In the genomic region with DNA sequence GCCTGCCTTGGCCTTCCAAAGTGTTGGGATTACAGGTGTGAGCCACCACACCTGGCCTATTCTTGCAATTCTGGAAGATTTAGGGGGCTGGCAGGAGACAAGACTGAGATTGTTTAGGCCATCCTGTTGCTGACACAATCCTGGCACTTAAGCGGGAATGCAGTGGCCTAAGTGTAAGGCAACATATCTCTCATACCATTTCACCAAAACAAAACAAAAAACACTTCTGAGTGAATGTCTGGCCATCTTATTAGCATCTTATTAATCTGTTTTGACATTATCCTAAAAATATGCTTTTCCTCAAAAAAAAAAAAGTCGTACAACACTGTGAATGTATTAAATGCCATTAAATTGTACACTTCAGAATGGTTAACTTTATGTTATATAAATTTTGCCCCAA, we compare ENCODE assay signal across 12 cellular contexts.
DNase-seq lines count a peak whose midpoint lies in the region; ATAC-seq and TF ChIP-seq lines count a peak whose summit lies in the region.
"Had no signal": no experiment of that assay in that cellular context is flagged by ENCODE, and none has a peak within 500 bp of the region (broad histone marks: within the 10 kb centered on the region; RNA-seq: fewer than 3 reads in every experiment).

No MANE protein-coding gene starts in this region.

- H3K4ac ChIP-seq in H9 (ENCODE audit: low read depth, low read length): no peak overlapping the region

- no peak overlapping the region; a peak in 1 of 5 replicates for H3K4me3 Mint-ChIP-seq in H9
- H3K4me3 Mint-ChIP-seq: CD4-positive, CD25-positive, alpha-beta regulatory T cell had no signal

- H4K5ac ChIP-seq in H9 (ENCODE audit: insufficient read length, low read depth, low read length): no peak overlapping the region

- H3K27ac ChIP-seq in H9 (ENCODE audit: insufficient read length, low read depth, low read length): no peak overlapping the region
- peak overlapping the region; percentile 3 for H3K27ac ChIP-seq in neural cell (ENCODE audit: low read length)
- H3K27ac ChIP-seq: BLaER1 had no signal

- H4K20me1 ChIP-seq in H9 (ENCODE audit: control insufficient read depth, insufficient read depth, insufficient read length) (no peaks in the 10 kb centered on the region), neural cell (ENCODE audit: insufficient read depth) (no peaks in the 10 kb centered on the region)

- H3K4me2 ChIP-seq in H9 (ENCODE audit: insufficient read depth, insufficient read length, low read length) (no peak overlapping the region), neural cell (ENCODE audit: low read length) (peak overlapping the region; percentile 11)
- H3K4me2 ChIP-seq: BLaER1 had no signal

- TF ChIP-seq RAD21 in neural cell (conservative IDR thresholded peaks at IDR 0.05): no peak

- no peak overlapping the region for H3K4me3 ChIP-seq in neural cell (ENCODE audit: low read length)
- H3K4me3 ChIP-seq: BLaER1 had no signal

- H3K9me2 ChIP-seq in neural cell (ENCODE audit: insufficient read depth, low read length): no peaks in the 10 kb centered on the region

- no peak for ATAC-seq in GM19328 (IDR thresholded peaks at IDR 0.05; ENCODE audit: unreplicated experiment)
- ATAC-seq in HG03135 (IDR thresholded peaks at IDR 0.05; ENCODE audit: unreplicated experiment): no peak
- ATAC-seq: HepG2 had no signal

- no peak overlapping the region for H4K91ac ChIP-seq in H9 (ENCODE audit: insufficient read length, low read depth, low read length)

- TF ChIP-seq CTCF in H9 (conservative IDR thresholded peaks at IDR 0.05): no peak
- no peak for TF ChIP-seq CTCF in neural cell (IDR thresholded peaks at IDR 0.05; ENCODE audit: poor library complexity, severe bottlenecking)

- no peak for TF ChIP-seq EP300 in neural cell (conservative IDR thresholded peaks at IDR 0.05; ENCODE audit: poor library complexity, severe bottlenecking)

- H3K23me2 ChIP-seq in H9 (ENCODE audit: insufficient read length, low read depth, low read length, poor library complexity, severe bottlenecking): no peaks in the 10 kb centered on the region

- H2BK12ac ChIP-seq in H9 (ENCODE audit: insufficient read length, low read depth, low read length): no peak overlapping the region

- no peak overlapping the region for H3K14ac ChIP-seq in H9 (ENCODE audit: insufficient read depth, low read length)

- no peak overlapping the region for H3K56ac ChIP-seq in H9 (ENCODE audit: insufficient read length, low read depth, low read length)

- H2AFZ ChIP-seq in H9 (ENCODE audit: low read length) (no peak overlapping the region), neural cell (ENCODE audit: low read depth, low read length) (no peak overlapping the region)

- no peaks in the 10 kb centered on the region for H3K79me2 ChIP-seq in H9 (ENCODE audit: insufficient read depth, low read length)
- H3K79me2 ChIP-seq in neural cell (replicated peaks; ENCODE audit: insufficient read depth, low read length): peaks cover 62% of the 10 kb centered on the region

- no peaks in the 10 kb centered on the region; a peak in 1 of 5 replicates for H3K9me3 Mint-ChIP-seq in H9

- H3K27me3 ChIP-seq in H9 (ENCODE audit: insufficient read depth, low read length) (no peaks in the 10 kb centered on the region), neural cell (ENCODE audit: insufficient read depth, low read depth, low read length) (no peaks in the 10 kb centered on the region)
- H3K27me3 ChIP-seq: BLaER1 had no signal

- no peaks in the 10 kb centered on the region for H3K36me3 ChIP-seq in neural cell (ENCODE audit: insufficient read depth, low read length)
- H3K36me3 ChIP-seq: BLaER1 had no signal

- H3T11ph ChIP-seq in H9 (ENCODE audit: low read length): no peak overlapping the region

- no peak overlapping the region for H2BK5ac ChIP-seq in H9 (ENCODE audit: insufficient read length, low read length)

- H2BK120ac ChIP-seq in H9 (ENCODE audit: low read depth, low read length, poor library complexity, severe bottlenecking): no peak overlapping the region

- H3F3A ChIP-seq in neural cell (ENCODE audit: insufficient read depth, low read length, poor library complexity, severe bottlenecking): peaks cover 8% of the 10 kb centered on the region

- no peak overlapping the region for H4K8ac ChIP-seq in H9 (replicated peaks; ENCODE audit: insufficient read length, low read depth, low read length)

- WGBS in H9 (ENCODE audit: extremely low coverage, insufficient read length, low lambda C conversion rate): no CpG with 5 or more reads among the region's 2 CpGs

- H2BK20ac ChIP-seq in H9 (ENCODE audit: low read depth, low read length, poor library complexity, severe bottlenecking): no peak overlapping the region

- H3K79me1 ChIP-seq in H9 (ENCODE audit: insufficient read depth, low read depth, low read length, poor library complexity, severe bottlenecking): no peaks in the 10 kb centered on the region

- H3K27me3 Mint-ChIP-seq in H9 (ENCODE audit: low read depth): no peaks in the 10 kb centered on the region

- H3K9ac ChIP-seq in H9 (ENCODE audit: extremely low read depth, insufficient read length, low read length): no peak overlapping the region
- no peak overlapping the region for H3K9ac ChIP-seq in neural cell (ENCODE audit: low read length)
- H3K9ac ChIP-seq: BLaER1 had no signal

- peak; percentile 53 for DNase-seq in EH (ENCODE audit: low read depth)
- DNase-seq in H9: no peak
- DNase-seq in astrocyte of the hippocampus (ENCODE audit: low read depth, low spot score): peak; percentile 29
- DNase-seq in C1 segment of cervical spinal cord (lab: John Stamatoyannopoulos, UW): no peak
- DNase-seq: CD4-positive, CD25-positive, alpha-beta regulatory T cell; DMS53; H7 had no signal

- H3K4me1 ChIP-seq in H9 (ENCODE audit: insufficient read depth, low read length): peaks cover 17% of the 10 kb centered on the region; the same call in 1 of the 2 replicates

- no peak overlapping the region for H3K23ac ChIP-seq in H9 (ENCODE audit: insufficient read length, low read depth, low read length)

- peaks cover 58 to 60% of the 10 kb centered on the region in 2 experiments for H3K4me1 Mint-ChIP-seq in H9

- H3K36me3 Mint-ChIP-seq in H9 (ENCODE audit: insufficient read depth in 1 of 3, low read depth in 3 of 3): no peaks in the 10 kb centered on the region; a peak in 1 of 7 replicates
- H3K36me3 Mint-ChIP-seq: CD4-positive, CD25-positive, alpha-beta regulatory T cell had no signal

- peak overlapping the region; percentile 12 to 47 (median 37); a peak in 3 of 7 replicates for H3K27ac Mint-ChIP-seq in H9
- H3K27ac Mint-ChIP-seq: CD4-positive, CD25-positive, alpha-beta regulatory T cell had no signal

- no peaks in the 10 kb centered on the region for H3K9me3 ChIP-seq in H9 (ENCODE audit: control insufficient read depth, low read depth, low read length)
- H3K9me3 ChIP-seq in neural cell (ENCODE audit: low read length): no peaks in the 10 kb centered on the region
- H3K9me3 ChIP-seq: BLaER1 had no signal

- no peak overlapping the region for H2AK5ac ChIP-seq in H9 (ENCODE audit: insufficient read length, low read length)

- H3K18ac ChIP-seq in H9 (ENCODE audit: insufficient read length, low read depth, low read length): no peak overlapping the region

- H2BK15ac ChIP-seq in H9 (ENCODE audit: low read depth, low read length): no peak overlapping the region

TF ChIP-seq in neural cell, 6 proteins besides CTCF, POLR2A, EP300 and RAD21:
- TF ChIP-seq EZH2 (IDR thresholded peaks at IDR 0.05; ENCODE audit: borderline replicate concordance, insufficient read depth, low read length, poor library complexity, severe bottlenecking): no peak
- no peak for TF ChIP-seq POLR2AphosphoS5 (IDR thresholded peaks at IDR 0.05)
- no peak for TF ChIP-seq TAF1 (IDR thresholded peaks at IDR 0.05; ENCODE audit: low read depth)
- no peak for TF ChIP-seq REST (IDR thresholded peaks at IDR 0.05; ENCODE audit: borderline replicate concordance)
- TF ChIP-seq MXI1 (conservative IDR thresholded peaks at IDR 0.05; ENCODE audit: poor library complexity, severe bottlenecking): no peak
- no peak for TF ChIP-seq SMC3 (conservative IDR thresholded peaks at IDR 0.05; ENCODE audit: poor library complexity)

Comparison
In these comparisons a context has a peak if more than half of its experiments do, and no peak if none do; other contexts are left out.
1. DNase-seq: peak in EH (single experiment) and astrocyte of the hippocampus (single experiment); none in H9 (single experiment) and C1 segment of cervical spinal cord (0 of 14).